In the genomic region with DNA sequence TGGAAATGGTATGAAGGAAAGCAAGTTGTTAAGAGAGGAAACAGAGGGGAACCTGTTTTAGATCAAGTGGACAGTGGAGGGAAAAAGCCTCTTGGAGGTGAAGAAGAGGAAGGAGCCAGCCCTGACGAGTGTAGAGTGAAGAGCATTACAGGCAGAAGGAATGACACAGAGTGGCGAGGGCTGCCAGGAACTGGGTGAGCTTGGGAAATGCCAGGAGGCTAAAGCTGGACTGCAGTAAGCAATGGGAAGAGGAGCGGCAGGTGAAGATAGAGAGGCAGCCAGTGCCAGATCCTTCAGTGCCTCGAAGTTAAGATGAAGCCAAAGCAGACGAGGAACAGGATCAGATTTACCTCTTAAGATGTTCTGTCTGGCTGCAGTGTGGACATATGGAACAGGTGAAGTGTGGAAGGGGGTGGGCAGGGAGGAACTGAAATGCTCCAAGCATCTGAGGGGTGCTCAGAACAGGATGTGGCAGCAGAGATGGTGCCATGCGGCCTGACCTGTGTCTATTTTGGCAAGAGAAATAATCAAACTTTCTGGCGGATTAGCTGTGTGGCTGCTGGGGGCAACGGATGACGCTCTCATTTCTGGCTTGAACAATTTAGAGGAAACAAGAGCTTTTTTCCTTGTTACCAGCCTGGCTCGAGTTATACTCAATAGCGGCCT, we compare ENCODE assay signal across 26 cellular contexts.
"Had no signal": no experiment of that assay in that cellular context is flagged by ENCODE, and none has a peak within 500 bp of the region (broad histone marks: within the 10 kb centered on the region; RNA-seq: fewer than 3 reads in every experiment).

No MANE protein-coding gene starts in this region.

- H3K27ac ChIP-seq: left ventricle myocardium inferior, sigmoid colon, uterus, WERI-Rb-1 had no signal

- H3K27me3 Mint-ChIP-seq: activated naive CD8-positive, alpha-beta T cell; brain; stimulated activated naive CD8-positive, alpha-beta T cell treated with anti-CD3 and anti-CD28 coated beads, Interleukin-15, amount 100 ng/mL, for 72 hours had no signal

- H3K36me3 ChIP-seq: gastrocnemius medialis, left ventricle myocardium inferior, sigmoid colon, uterus, WERI-Rb-1 had no signal

- DNase-seq: activated CD4-positive, alpha-beta T cell treated with anti-CD3 and anti-CD28 coated beads for 48 hours; activated CD4-positive, alpha-beta T cell treated with anti-CD3 and anti-CD28 coated beads, Interleukin-2, amount 50 U/mL, for 48 hours; activated CD8-positive, alpha-beta memory T cell treated with anti-CD3 and anti-CD28 coated beads for 24 hours; activated effector memory CD4-positive, alpha-beta T cell treated with Interleukin-2 at 50 U/mL for 16 hours; activated naive CD4-positive, alpha-beta T cell treated with Interleukin-2 at 50 U/mL for 16 hours; aorta; effector memory CD4-positive, alpha-beta T cell; erythroblast; gastrocnemius medialis; glutamatergic neuron; left ventricle myocardium inferior; mucosa of descending colon; sigmoid colon; small intestine; stimulated activated CD4-positive, alpha-beta T cell treated with anti-CD3 and anti-CD28 coated beads, Interleukin-4, amount 100 ng/mL, for 24 hours; stimulated activated naive CD8-positive, alpha-beta T cell treated with anti-CD3 and anti-CD28 coated beads, Interleukin-15, amount 100 ng/mL, for 72 hours; uterus; WERI-Rb-1 had no signal

- H3K27ac Mint-ChIP-seq: activated naive CD8-positive, alpha-beta T cell; natural killer cell treated with Interleukin-12 subunit alpha and Interleukin-12 subunit beta and Interleukin-15 and Interleukin-18, amount 100 ng/mL, for 72 hours; stimulated activated effector memory CD8-positive, alpha-beta T cell treated with anti-CD3 and anti-CD28 coated beads, Interleukin-12 subunit alpha, Interleukin-12 subunit beta, amount 100 ng/mL, for 72 hours; stimulated activated naive CD8-positive, alpha-beta T cell treated with anti-CD3 and anti-CD28 coated beads, Interleukin-15, amount 100 ng/mL, for 72 hours; type B pancreatic cell had no signal

- H3K4me1 Mint-ChIP-seq: stimulated activated effector memory CD8-positive, alpha-beta T cell treated with anti-CD3 and anti-CD28 coated beads, Interleukin-12 subunit alpha, Interleukin-12 subunit beta, amount 100 ng/mL, for 72 hours; stimulated activated naive CD8-positive, alpha-beta T cell treated with anti-CD3 and anti-CD28 coated beads, Interleukin-15, amount 100 ng/mL, for 72 hours had no signal

- H3K4me1 ChIP-seq: gastrocnemius medialis, uterus had no signal

- H3K9me3 Mint-ChIP-seq: type B pancreatic cell had no signal

- H3K4me3 ChIP-seq: coronary artery, dorsolateral prefrontal cortex, gastrocnemius medialis, left ventricle myocardium inferior, mucosa of descending colon, sigmoid colon, uterus had no signal

- H3K27me3 ChIP-seq: dorsolateral prefrontal cortex, gastrocnemius medialis, sigmoid colon, uterus had no signal

- H3K36me3 Mint-ChIP-seq: activated naive CD8-positive, alpha-beta T cell; brain; natural killer cell treated with Interleukin-12 subunit alpha and Interleukin-12 subunit beta and Interleukin-15 and Interleukin-18, amount 100 ng/mL, for 72 hours; stimulated activated effector memory CD8-positive, alpha-beta T cell treated with anti-CD3 and anti-CD28 coated beads, Interleukin-12 subunit alpha, Interleukin-12 subunit beta, amount 100 ng/mL, for 72 hours; type B pancreatic cell had no signal

- ATAC-seq: activated CD4-positive, CD25-positive, alpha-beta regulatory T cell treated with anti-CD3 and anti-CD28 coated beads, Interleukin-2, amount 50 U/mL, for 24 hours; gastrocnemius medialis; mucosa of descending colon; natural killer cell treated with Interleukin-12 subunit alpha and Interleukin-12 subunit beta and Interleukin-15 and Interleukin-18, amount 100 ng/mL, for 72 hours; stimulated activated effector memory CD8-positive, alpha-beta T cell treated with anti-CD3 and anti-CD28 coated beads, Interleukin-12 subunit alpha, Interleukin-12 subunit beta, amount 100 ng/mL, for 72 hours; stimulated activated naive CD8-positive, alpha-beta T cell treated with anti-CD3 and anti-CD28 coated beads, Interleukin-15, amount 100 ng/mL, for 72 hours had no signal

- H3K9me3 ChIP-seq: gastrocnemius medialis, left ventricle myocardium inferior, mucosa of descending colon, sigmoid colon, uterus had no signal

- H3K4me3 Mint-ChIP-seq: activated naive CD8-positive, alpha-beta T cell; brain; natural killer cell treated with Interleukin-12 subunit alpha and Interleukin-12 subunit beta and Interleukin-15 and Interleukin-18, amount 100 ng/mL, for 72 hours; stimulated activated effector memory CD8-positive, alpha-beta T cell treated with anti-CD3 and anti-CD28 coated beads, Interleukin-12 subunit alpha, Interleukin-12 subunit beta, amount 100 ng/mL, for 72 hours; stimulated activated naive CD8-positive, alpha-beta T cell treated with anti-CD3 and anti-CD28 coated beads, Interleukin-15, amount 100 ng/mL, for 72 hours; type B pancreatic cell had no signal
